In genomic region chr17:72373910-72374741, GRCh38 we compare ENCODE assay signal across 19 cellular contexts.
DNase-seq lines count a peak whose midpoint lies in the region; ATAC-seq and TF ChIP-seq lines count a peak whose summit lies in the region.
"Had no signal": no experiment of that assay in that cellular context is flagged by ENCODE, and none has a peak within 500 bp of the region (broad histone marks: within the 10 kb centered on the region; RNA-seq: fewer than 3 reads in every experiment).

No MANE protein-coding gene starts in this region.

- DNase-seq in DMS79 treated with DMSO at 0.1 percent for 48 hours (lab: John Stamatoyannopoulos, UW) (peak; percentile 5), DMS79 (lab: John Stamatoyannopoulos, UW) (no peak), SJCRH30 (peak; percentile 90 to 95), heart right ventricle (no peak), SHP77 treated with DMSO at 0.1 percent for 48 hours (lab: John Stamatoyannopoulos, UW) (no peak), NCI-H1436 (lab: John Stamatoyannopoulos, UW) (no peak)
- DNase-seq in activated CD4-positive, alpha-beta T cell treated with anti-CD3 and anti-CD28 coated beads for 36 hours: no peak
- DNase-seq: 8988T; activated gamma-delta T cell; H9; NCI-H1694; NK-92 treated with Interleukin-12 subunit alpha and Interleukin-12 subunit beta, amount 100 ng/mL, for 24 hours; small intestine; T-cell; upper lobe of right lung had no signal

- ATAC-seq in heart right ventricle: peak in 5 of 8 donors; percentile 14 to 67 (median 34)
- no peak for ATAC-seq in activated CD4-positive, alpha-beta T cell treated with anti-CD3 and anti-CD28 coated beads for 36 hours
- ATAC-seq: GM12878, T-cell, upper lobe of right lung had no signal

- H3K9ac ChIP-seq in skeletal muscle satellite cell (ENCODE audit: low read depth, low read length): no peak overlapping the region

- no peak overlapping the region for H3K27ac Mint-ChIP-seq in activated CD4-positive, alpha-beta T cell treated with anti-CD3 and anti-CD28 coated beads for 36 hours
- H3K27ac Mint-ChIP-seq: IgD-negative memory B cell, T-cell had no signal

- H3K4me1 Mint-ChIP-seq in activated CD4-positive, alpha-beta T cell treated with anti-CD3 and anti-CD28 coated beads for 36 hours: no peaks in the 10 kb centered on the region
- H3K4me1 Mint-ChIP-seq: T-cell had no signal

- TF ChIP-seq CTCF in heart right ventricle (IDR thresholded peaks at IDR 0.05): no peak

- H3K4me1 ChIP-seq in SJCRH30: peaks cover 17% of the 10 kb centered on the region
- H3K4me1 ChIP-seq in heart right ventricle: peaks cover 0 to 11% (median 0%) of the 10 kb centered on the region in 9 donors
- H3K4me1 ChIP-seq in skeletal muscle satellite cell (ENCODE audit: control insufficient read depth, insufficient read depth, low read length): peaks cover 27% of the 10 kb centered on the region
- H3K4me1 ChIP-seq: upper lobe of right lung had no signal

- 48 to 51% methylated on average over 13 of the region's 13 CpGs for WGBS in heart right ventricle, 2 donors

- peak overlapping the region; percentile 34; the same call in 1 of the 2 replicates for H3K27ac ChIP-seq in SJCRH30
- H3K27ac ChIP-seq in heart right ventricle: no peak overlapping the region
- H3K27ac ChIP-seq: epithelial cell of prostate, upper lobe of right lung had no signal

- CTCF ChIA-PET in activated CD4-positive, alpha-beta T cell treated with anti-CD3 and anti-CD28 coated beads for 36 hours (lab: Charles Lee): interaction anchor here (0.6 to 0.7 kb wide), 2 partner anchors 11 to 36 kb away, joined by 3 to 4 read pairs; no protein-coding TSS in a partner anchor

- peaks cover 2% of the 10 kb centered on the region for H3K27me3 Mint-ChIP-seq in activated CD4-positive, alpha-beta T cell treated with anti-CD3 and anti-CD28 coated beads for 36 hours
- H3K27me3 Mint-ChIP-seq: IgD-negative memory B cell had no signal

- no peaks in the 10 kb centered on the region for H3K9me3 ChIP-seq in SJCRH30 (replicated peaks)
- H3K9me3 ChIP-seq in heart right ventricle: no peaks in the 10 kb centered on the region
- H3K9me3 ChIP-seq in skeletal muscle satellite cell (replicated peaks; ENCODE audit: low read length): no peaks in the 10 kb centered on the region
- H3K9me3 ChIP-seq: upper lobe of right lung had no signal

- H3K36me3 ChIP-seq in SJCRH30 (no peaks in the 10 kb centered on the region), heart right ventricle (no peaks in the 10 kb centered on the region), skeletal muscle satellite cell (ENCODE audit: insufficient read depth, low read length) (no peaks in the 10 kb centered on the region)
- H3K36me3 ChIP-seq: upper lobe of right lung had no signal

- H3K27me3 ChIP-seq in SJCRH30 (no peaks in the 10 kb centered on the region), heart right ventricle (peaks cover 0 to 12% (median 0%) of the 10 kb centered on the region in 7 donors), skeletal muscle satellite cell (ENCODE audit: control insufficient read depth, insufficient read depth, low read length) (no peaks in the 10 kb centered on the region)
- H3K27me3 ChIP-seq: upper lobe of right lung had no signal

- no peak overlapping the region for H3K4me3 Mint-ChIP-seq in activated CD4-positive, alpha-beta T cell treated with anti-CD3 and anti-CD28 coated beads for 36 hours
- H3K4me3 Mint-ChIP-seq: H9, IgD-negative memory B cell, T-cell had no signal

- H3K9me3 Mint-ChIP-seq in activated CD4-positive, alpha-beta T cell treated with anti-CD3 and anti-CD28 coated beads for 36 hours (ENCODE audit: low read depth): no peaks in the 10 kb centered on the region
- H3K9me3 Mint-ChIP-seq: H9 had no signal

- POLR2A ChIA-PET in activated CD4-positive, alpha-beta T cell treated with anti-CD3 and anti-CD28 coated beads for 36 hours (lab: Charles Lee): no interaction called here

- H3K4me3 ChIP-seq in SJCRH30 (no peak overlapping the region), heart right ventricle (no peak overlapping the region), skeletal muscle satellite cell (ENCODE audit: low read length) (no peak overlapping the region)
- H3K4me3 ChIP-seq: GM12878, upper lobe of right lung had no signal

- intact Hi-C loops in heart right ventricle (cut with DNase I): no loop called here
- intact Hi-C loops in activated CD4-positive, alpha-beta T cell treated with anti-CD3 and anti-CD28 coated beads for 36 hours (cut with DNase I, micrococcal nuclease): loop anchor here in 1 of 2 experiments (10.0 kb wide), 1 partner anchor 59 kb away; no protein-coding TSS in a partner anchor

- H3K4me2 ChIP-seq in skeletal muscle satellite cell (ENCODE audit: low read length): peak overlapping the region; percentile 1

- no peaks in the 10 kb centered on the region for H3K36me3 Mint-ChIP-seq in activated CD4-positive, alpha-beta T cell treated with anti-CD3 and anti-CD28 coated beads for 36 hours (ENCODE audit: low read depth)
- H3K36me3 Mint-ChIP-seq: IgD-negative memory B cell, T-cell had no signal

Comparison
In these comparisons a context has a peak if more than half of its experiments do, and no peak if none do; other contexts are left out.
1. DNase-seq: peak in DMS79 treated with DMSO at 0.1 percent for 48 hours (single experiment) and SJCRH30 (2 of 2); none in DMS79 (single experiment), heart right ventricle (0 of 2), SHP77 treated with DMSO at 0.1 percent for 48 hours (single experiment), activated CD4-positive, alpha-beta T cell treated with anti-CD3 and anti-CD28 coated beads for 36 hours (single experiment) and NCI-H1436 (single experiment).